In the genomic region with DNA sequence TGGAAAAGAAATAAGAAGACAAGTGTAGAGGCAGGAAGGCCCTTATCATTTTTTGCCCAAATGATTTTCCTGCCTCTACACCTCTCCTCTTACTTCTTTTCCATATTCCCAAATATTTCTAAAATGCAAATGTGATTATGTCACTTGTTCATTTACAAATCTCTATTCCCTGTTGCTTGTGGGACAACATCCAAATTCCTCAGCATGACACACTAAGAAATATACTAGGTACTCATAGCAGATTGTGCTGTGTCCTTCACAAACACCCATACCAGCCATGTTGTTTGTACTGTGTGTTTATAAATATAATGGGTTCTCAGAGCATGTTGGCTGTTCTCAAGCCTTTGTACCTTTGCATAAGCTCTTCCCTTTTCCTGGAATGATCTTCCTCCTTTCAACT, we compare ENCODE assay signal across 28 cellular contexts. TPM values are rescaled to one million over a fixed set of nuclear protein-coding genes. Genes with fewer than 3 reads are reported as not detected.
DNase-seq lines count a peak whose midpoint lies in the region; ATAC-seq, FAIRE-seq and TF ChIP-seq lines count a peak whose summit lies in the region.
"Had no signal": no experiment of that assay in that cellular context is flagged by ENCODE, and none has a peak within 500 bp of the region (broad histone marks: within the 10 kb centered on the region; RNA-seq: fewer than 3 reads in every experiment).

No MANE protein-coding gene starts in this region.

- no peak overlapping the region for H2AK5ac ChIP-seq in IMR-90 (ENCODE audit: low read depth, low read length)
- H2AK5ac ChIP-seq in H1 (ENCODE audit: low read depth, low read length), result no peak overlapping the region
- H2AK5ac ChIP-seq in H9 (ENCODE audit: insufficient read length, low read length), result no peak overlapping the region

- no peak for TF ChIP-seq CTCF in IMR-90 (conservative IDR thresholded peaks at IDR 0.05; ENCODE audit: low read depth, low read length)
- no peak for TF ChIP-seq CTCF in H1 (IDR thresholded peaks at IDR 0.05; ENCODE audit: control extremely low read depth in 1 of 3, insufficient read depth in 1 of 3, low read depth in 1 of 3, low read length in 3 of 3)
- TF ChIP-seq CTCF in H9 (conservative IDR thresholded peaks at IDR 0.05), result no peak

- peaks cover 17% of the 10 kb centered on the region for H3K27me3 Mint-ChIP-seq in H9 (ENCODE audit: low read depth)

- in situ Hi-C loops in IMR-90 (cut with MboI; ENCODE audit: low sequenced_read_pairs), result no loop called here

- POLR2A ChIA-PET in IMR-90 (lab: Charles Lee; ENCODE audit: unreplicated experiment) (no interaction called here), H1 (lab: Charles Lee; ENCODE audit: partially characterized antibody) (no interaction called here)

- H3K23ac ChIP-seq in IMR-90 (ENCODE audit: low read depth, low read length) (no peak overlapping the region), H1 (ENCODE audit: insufficient read length) (no peak overlapping the region), H9 (ENCODE audit: insufficient read length, low read depth, low read length) (no peak overlapping the region)

- H3K4ac ChIP-seq in IMR-90 (ENCODE audit: low read depth, low read length) (no peak overlapping the region), H1 (replicated peaks; ENCODE audit: insufficient read length, low read depth, low read length) (no peak overlapping the region), H9 (ENCODE audit: low read depth, low read length) (no peak overlapping the region)

- no TSS peak for BruUV-seq in IMR-90 (replicated peaks; lab: Mats Ljungman, UMichigan)

- H3K9ac ChIP-seq in IMR-90 (ENCODE audit: low read depth, low read length), result no peak overlapping the region
- no peak overlapping the region for H3K9ac ChIP-seq in H1 (replicated peaks in 1 of 4; ENCODE audit: extremely low read depth in 1 of 4, low read depth in 3 of 4, low read length in 3 of 4)
- no peak overlapping the region for H3K9ac ChIP-seq in H9 (ENCODE audit: extremely low read depth, insufficient read length, low read length)

- no peaks in the 10 kb centered on the region; the same call in 1 of the 2 replicates for H3K9me3 ChIP-seq in IMR-90 (ENCODE audit: control insufficient read depth, insufficient read depth, low read length)
- no peaks in the 10 kb centered on the region for H3K9me3 ChIP-seq in H1 (ENCODE audit: insufficient read depth in 2 of 2, low read depth in 1 of 2, low read length in 1 of 2)
- H3K9me3 ChIP-seq in H9 (ENCODE audit: control insufficient read depth, low read depth, low read length), result no peaks in the 10 kb centered on the region
- H3K9me3 ChIP-seq: SJCRH30 had no signal

- H2BK120ac ChIP-seq in IMR-90 (ENCODE audit: low read depth, low read length), result no peak overlapping the region
- H2BK120ac ChIP-seq in H1 (replicated peaks; ENCODE audit: low read depth, low read length), result no peak overlapping the region
- H2BK120ac ChIP-seq in H9 (ENCODE audit: low read depth, low read length, poor library complexity, severe bottlenecking), result no peak overlapping the region

- H3K79me2 ChIP-seq in ACC112 (ENCODE audit: control insufficient read depth, insufficient read depth, low read length, unreplicated experiment) (no peaks in the 10 kb centered on the region), H1 (ENCODE audit: control insufficient read depth in 1 of 2, insufficient read depth in 2 of 2, low read length in 2 of 2) (no peaks in the 10 kb centered on the region), H9 (ENCODE audit: insufficient read depth, low read length) (no peaks in the 10 kb centered on the region)

- H3K56ac ChIP-seq in IMR-90 (ENCODE audit: extremely low read depth, insufficient read depth, low read length) (no peak overlapping the region), H1 (replicated peaks; ENCODE audit: insufficient read length, low read depth, low read length) (no peak overlapping the region), H9 (ENCODE audit: insufficient read length, low read depth, low read length) (no peak overlapping the region)

- CTCF ChIA-PET in IMR-90 (lab: Yijun Ruan, JAX) (no interaction called here), H1 (lab: Charles Lee; ENCODE audit: partially characterized antibody) (interaction anchor here (1.4 kb wide), 1 partner anchor 105 kb away, joined by 3 read pairs; no protein-coding TSS in a partner anchor)

- H3K4me1 ChIP-seq in ACC112 (ENCODE audit: control insufficient read depth, insufficient read depth, low read length, unreplicated experiment) (peaks cover 32% of the 10 kb centered on the region), IMR-90 (ENCODE audit: control insufficient read depth, insufficient read depth, low read length) (peaks cover 10% of the 10 kb centered on the region; the same call in 1 of the 2 replicates), H1 (replicated peaks in 1 of 4; ENCODE audit: control insufficient read depth in 3 of 4, insufficient read depth in 4 of 4, low read length in 3 of 4) (peaks cover 0 to 18% (median 5%) of the 10 kb centered on the region in 4 experiments; a peak in 2 of 7 replicates), H9 (ENCODE audit: insufficient read depth, low read length) (peaks cover 12% of the 10 kb centered on the region; the same call in 1 of the 2 replicates)

- intact Hi-C loops in IMR-90 (cut with micrococcal nuclease), result no loop called here

- H2BK20ac ChIP-seq in IMR-90 (ENCODE audit: low read depth, low read length) (no peak overlapping the region), H1 (ENCODE audit: low read length) (peak overlapping the region; percentile 55; the same call in 1 of the 2 replicates), H9 (ENCODE audit: low read depth, low read length, poor library complexity, severe bottlenecking) (no peak overlapping the region)

- TF ChIP-seq EP300 in H1 (IDR thresholded peaks at IDR 0.05; ENCODE audit: borderline replicate concordance in 1 of 2, low read depth in 2 of 2, low read length in 2 of 2), result no peak

- dilution Hi-C loops in IMR-90 (cut with HindIII; ENCODE audit: low sequenced_read_pairs, unreplicated experiment), result no loop called here

- H2AFZ ChIP-seq in ACC112 (ENCODE audit: low read length, unreplicated experiment), result peak overlapping the region; percentile 17
- H2AFZ ChIP-seq in IMR-90 (replicated peaks; ENCODE audit: low read length, poor library complexity), result no peak overlapping the region
- no peak overlapping the region for H2AFZ ChIP-seq in H1 (ENCODE audit: low read length)
- H2AFZ ChIP-seq in H9 (ENCODE audit: low read length), result no peak overlapping the region

- DNase-seq in EH (ENCODE audit: low read depth), result peak; percentile 55
- DNase-seq in IMR-90, result peak; percentile 18
- no peak for DNase-seq in H1 (ENCODE audit: low read depth in 1 of 2, low spot score in 2 of 2)
- DNase-seq in H9, result no peak
- DNase-seq in DMS114 treated with DMSO at 0.1 percent for 48 hours (lab: John Stamatoyannopoulos, UW; ENCODE audit: unreplicated experiment), result no peak
- no peak for DNase-seq in stimulated activated CD4-positive, alpha-beta T cell treated with anti-CD3 and anti-CD28 coated beads, Interleukin-1b, Interleukin-23, amount 100 ng/mL, for 48 hours
- DNase-seq: 8988T; CD8-positive, alpha-beta T cell; DMS 273 treated with DMSO at 0.1 percent for 48 hours; DMS79 treated with DMSO at 0.1 percent for 48 hours; H7; HFFc6; Kasumi-1; NCI-H1105 treated with DMSO at 0.1 percent for 48 hours; NCI-H146; NCI-H2029; NCI-H446; NCI-H524 treated with DMSO at 0.1 percent for 48 hours; NCI-H774; SJCRH30 had no signal

- peaks cover 2% of the 10 kb centered on the region in 3 experiments; a peak in 4 of 7 replicates for H3K36me3 Mint-ChIP-seq in H9 (ENCODE audit: insufficient read depth in 1 of 3, low read depth in 3 of 3)
- H3K36me3 Mint-ChIP-seq: CD8-positive, alpha-beta T cell had no signal

- FAIRE-seq in H1 (lab: Jason Lieb, UNC), result no peak
- FAIRE-seq: GM12878, HepG2, K562 had no signal

- H4K8ac ChIP-seq in IMR-90 (ENCODE audit: low read depth in 2 of 2, low read length in 2 of 2) (no peak overlapping the region), H1 (ENCODE audit: extremely low read depth, insufficient read depth, low read length) (no peak overlapping the region), H9 (replicated peaks; ENCODE audit: insufficient read length, low read depth, low read length) (no peak overlapping the region)

- 0 out of 2 replicates have a peak, but pooled peaks have one; percentile 30 for ATAC-seq in IMR-90 (ENCODE audit: low read depth)
- no peak for ATAC-seq in GM19455 (IDR thresholded peaks at IDR 0.05; ENCODE audit: unreplicated experiment)
- ATAC-seq: CD8-positive, alpha-beta T cell; GM12878; HepG2; K562 had no signal

- TF ChIP-seq POLR2A in IMR-90 (IDR thresholded peaks at IDR 0.05; ENCODE audit: low read depth, low read length) (no peak), H1 (IDR thresholded peaks at IDR 0.05; ENCODE audit: control extremely low read depth in 1 of 2, low read depth in 2 of 2, low read length in 2 of 2) (no peak)

- no peaks in the 10 kb centered on the region for H3K36me3 ChIP-seq in ACC112 (ENCODE audit: insufficient read depth, low read length)
- no peaks in the 10 kb centered on the region for H3K36me3 ChIP-seq in IMR-90 (ENCODE audit: control insufficient read depth, insufficient read depth, low read length)
- H3K36me3 ChIP-seq in H1 (ENCODE audit: control insufficient read depth in 2 of 4, insufficient read depth in 4 of 4, low read length in 3 of 4), result no peaks in the 10 kb centered on the region
- H3K36me3 ChIP-seq: SJCRH30 had no signal

- no peak overlapping the region for H4K5ac ChIP-seq in IMR-90 (ENCODE audit: low read depth, low read length)
- no peak overlapping the region for H4K5ac ChIP-seq in H1 (ENCODE audit: insufficient read length, low read depth, low read length)
- H4K5ac ChIP-seq in H9 (ENCODE audit: insufficient read length, low read depth, low read length), result no peak overlapping the region

- H4K20me1 ChIP-seq in IMR-90 (ENCODE audit: insufficient read depth, low read length) (no peaks in the 10 kb centered on the region), H1 (replicated peaks in 1 of 2; ENCODE audit: control insufficient read depth in 1 of 2, insufficient read depth in 2 of 2, low read length in 2 of 2) (no peaks in the 10 kb centered on the region), H9 (ENCODE audit: control insufficient read depth, insufficient read depth, insufficient read length) (no peaks in the 10 kb centered on the region)

- no peak overlapping the region for H2BK5ac ChIP-seq in IMR-90 (ENCODE audit: low read depth, low read length, poor library complexity, severe bottlenecking)
- no peak overlapping the region for H2BK5ac ChIP-seq in H1 (ENCODE audit: low read depth, low read length)
- H2BK5ac ChIP-seq in H9 (ENCODE audit: insufficient read length, low read length), result no peak overlapping the region

- H2AK9ac ChIP-seq in IMR-90 (replicated peaks; ENCODE audit: low read depth, low read length, poor library complexity), result no peak overlapping the region

- no peak overlapping the region for H3K4me3 Mint-ChIP-seq in H9
- H3K4me3 Mint-ChIP-seq: B cell; CD8-positive, alpha-beta T cell; HFFc6 had no signal

- no peak overlapping the region for H3T11ph ChIP-seq in H9 (ENCODE audit: low read length)

- 0 out of 2 replicates have a peak, but pooled peaks cover 2% of the 10 kb centered on the region for H3K9me1 ChIP-seq in IMR-90 (ENCODE audit: insufficient read depth, low read length)

- H3K4me3 ChIP-seq in ACC112 (ENCODE audit: low read depth, low read length), result no peak overlapping the region
- no peak overlapping the region for H3K4me3 ChIP-seq in IMR-90 (ENCODE audit: insufficient read depth, low read depth, low read length)
- H3K4me3 ChIP-seq in H1 (ENCODE audit: extremely low read depth in 1 of 4, insufficient read depth in 2 of 4, low read depth in 3 of 4, low read length in 4 of 4), result no peak overlapping the region
- H3K4me3 ChIP-seq: GM12878, K562, SJCRH30 had no signal

- H3K4me1 Mint-ChIP-seq in H9, result peaks cover 34% of the 10 kb centered on the region in 2 experiments
- H3K4me1 Mint-ChIP-seq: B cell had no signal

- TF ChIP-seq RAD21 in IMR-90 (IDR thresholded peaks at IDR 0.05; ENCODE audit: low read length) (no peak), H1 (IDR thresholded peaks at IDR 0.05 in 1 of 2, conservative IDR thresholded peaks at IDR 0.05 in 1 of 2; ENCODE audit: low read depth in 2 of 2, low read length in 2 of 2) (no peak)

- H3K4me2 ChIP-seq in IMR-90 (ENCODE audit: low read depth, low read length) (no peak overlapping the region), H1 (ENCODE audit: insufficient read depth in 1 of 2, low read depth in 2 of 2, low read length in 2 of 2) (no peak overlapping the region), H9 (ENCODE audit: insufficient read depth, insufficient read length, low read length) (no peak overlapping the region)

- peaks cover 2% of the 10 kb centered on the region in 2 experiments; a peak in 2 of 5 replicates for H3K9me3 Mint-ChIP-seq in H9
- H3K9me3 Mint-ChIP-seq: CD8-positive, alpha-beta T cell; HFFc6 had no signal

- H3K18ac ChIP-seq in IMR-90 (ENCODE audit: low read depth, low read length) (peak overlapping the region; percentile 42; the same call in 1 of the 2 replicates), H1 (ENCODE audit: extremely low read depth, low read length) (no peak overlapping the region), H9 (ENCODE audit: insufficient read length, low read depth, low read length) (no peak overlapping the region)

- H3K23me2 ChIP-seq in H1 (ENCODE audit: low read depth, low read length), result peaks cover 2% of the 10 kb centered on the region; the same call in 1 of the 2 replicates
- no peaks in the 10 kb centered on the region for H3K23me2 ChIP-seq in H9 (ENCODE audit: insufficient read length, low read depth, low read length, poor library complexity, severe bottlenecking)

- H3K27me3 ChIP-seq in ACC112 (ENCODE audit: insufficient read depth, low read length) (no peaks in the 10 kb centered on the region), IMR-90 (ENCODE audit: control insufficient read depth, insufficient read depth, low read length) (no peaks in the 10 kb centered on the region), H1 (replicated peaks in 1 of 4; ENCODE audit: control insufficient read depth in 3 of 4, extremely low read depth in 1 of 4, insufficient read depth in 3 of 4, low read length in 3 of 4) (no peaks in the 10 kb centered on the region), H9 (ENCODE audit: insufficient read depth, low read length) (no peaks in the 10 kb centered on the region)
- H3K27me3 ChIP-seq: SJCRH30 had no signal

- H3K27ac Mint-ChIP-seq in H9, result no peak overlapping the region
- H3K27ac Mint-ChIP-seq: B cell; CD8-positive, alpha-beta T cell; HFFc6 had no signal

- H2BK15ac ChIP-seq in IMR-90 (ENCODE audit: low read depth, low read length), result no peak overlapping the region
- H2BK15ac ChIP-seq in H1 (ENCODE audit: low read length), result 0 out of 2 replicates have a peak overlapping the region, but pooled peaks have one; percentile 84
- no peak overlapping the region for H2BK15ac ChIP-seq in H9 (ENCODE audit: low read depth, low read length)

- H3K79me1 ChIP-seq in IMR-90 (ENCODE audit: low read depth in 1 of 2, low read length in 2 of 2), result no peaks in the 10 kb centered on the region
- no peaks in the 10 kb centered on the region for H3K79me1 ChIP-seq in H1 (ENCODE audit: low read depth, low read length)
- H3K79me1 ChIP-seq in H9 (ENCODE audit: insufficient read depth, low read depth, low read length, poor library complexity, severe bottlenecking), result no peaks in the 10 kb centered on the region

- H3K14ac ChIP-seq in IMR-90 (replicated peaks; ENCODE audit: low read depth, low read length) (0 out of 2 replicates have a peak overlapping the region, but pooled peaks have one; percentile 10), H1 (ENCODE audit: insufficient read length) (no peak overlapping the region), H9 (ENCODE audit: insufficient read depth, low read length) (no peak overlapping the region)

- H4K91ac ChIP-seq in IMR-90 (ENCODE audit: insufficient read depth, low read depth, low read length), result no peak overlapping the region
- no peak overlapping the region for H4K91ac ChIP-seq in H1 (replicated peaks; ENCODE audit: insufficient read length, low read length)
- no peak overlapping the region for H4K91ac ChIP-seq in H9 (ENCODE audit: insufficient read length, low read depth, low read length)

- H3K27ac ChIP-seq in ACC112 (ENCODE audit: low read depth, low read length), result no peak overlapping the region
- H3K27ac ChIP-seq in IMR-90 (ENCODE audit: insufficient read depth, low read length), result no peak overlapping the region
- no peak overlapping the region for H3K27ac ChIP-seq in H1 (ENCODE audit: low read depth, low read length)
- H3K27ac ChIP-seq in H9 (ENCODE audit: insufficient read length, low read depth, low read length), result no peak overlapping the region
- H3K27ac ChIP-seq: C4-2B, SJCRH30 had no signal

- H2BK12ac ChIP-seq in H1 (ENCODE audit: low read depth, low read length) (no peak overlapping the region), H9 (ENCODE audit: insufficient read length, low read depth, low read length) (no peak overlapping the region)

RNA-seq across cellular contexts. Expression of a gene that starts 17.7 kb away (rescaled TPM):
- 36.4 and 41.1 TPM in 2 replicates for total RNA-seq in IMR-90 (2012; rRNA removed)
- polyA plus RNA-seq in IMR-90 (2012; rRNA removed), result 30.8 and 35.1 TPM in 2 replicates
- polyA plus RNA-seq in IMR-90 (2012; cell fraction: cytosol; rRNA removed), result 41.7 and 98.8 TPM in 2 replicates
- polyA plus RNA-seq in IMR-90 (2012; cell fraction: nucleus; rRNA removed; ENCODE audit: low replicate concordance), result 36.3 and 72.0 TPM in 2 replicates
- total RNA-seq in H1 (2021; fragmentation: NEBNext Ultra II Directional; extraction: Animal tissue kit (Norgen Biotek cat#: 25700)), result 92.5 and 97.2 TPM in 2 replicates
- 46.8 and 79.6 TPM in 2 replicates for polyA plus RNA-seq in H1 (2011; rRNA removed)
- polyA plus RNA-seq in H1 (2011; cell fraction: cytosol; rRNA removed), result 69.4 TPM
- 110 TPM for polyA plus RNA-seq in H1 (2011; cell fraction: nucleus; rRNA removed)
- polyA plus RNA-seq in H1 (2012, experiment 1 of 2), result 87.4 to 117 TPM (median 95.3 TPM) in 4 replicates
- 21.2 TPM for polyA plus RNA-seq in H1 (2012, experiment 2 of 2)
- 59.2 TPM for polyA plus RNA-seq in H1 (2013, experiment 1 of 2)
- 58.6 TPM for polyA plus RNA-seq in H1 (2013, experiment 2 of 2)
- 74.0 and 105 TPM in 2 replicates for polyA minus RNA-seq in H1 (2011; rRNA and poly(A)+ RNA removed)
- polyA minus RNA-seq in H1 (2011; cell fraction: cytosol; rRNA and poly(A)+ RNA removed), result 39.4 TPM
- 81.6 TPM for polyA minus RNA-seq in H1 (2011; cell fraction: nucleus; rRNA and poly(A)+ RNA removed)
- 63.3 and 64.8 TPM in 2 replicates for total RNA-seq in H9 (2021)
- total RNA-seq: G401 had no signal

Comparison
In these comparisons a context has a peak if more than half of its experiments do, and no peak if none do; other contexts are left out.
1. DNase-seq: peak in EH (single experiment) and IMR-90 (single experiment); none in H1 (0 of 2), H9 (single experiment), DMS114 treated with DMSO at 0.1 percent for 48 hours (single experiment) and stimulated activated CD4-positive, alpha-beta T cell treated with anti-CD3 and anti-CD28 coated beads, Interleukin-1b, Interleukin-23, amount 100 ng/mL, for 48 hours (single experiment).